8 cellular contexts compared by ENCODE assay signal in the genomic region with DNA sequence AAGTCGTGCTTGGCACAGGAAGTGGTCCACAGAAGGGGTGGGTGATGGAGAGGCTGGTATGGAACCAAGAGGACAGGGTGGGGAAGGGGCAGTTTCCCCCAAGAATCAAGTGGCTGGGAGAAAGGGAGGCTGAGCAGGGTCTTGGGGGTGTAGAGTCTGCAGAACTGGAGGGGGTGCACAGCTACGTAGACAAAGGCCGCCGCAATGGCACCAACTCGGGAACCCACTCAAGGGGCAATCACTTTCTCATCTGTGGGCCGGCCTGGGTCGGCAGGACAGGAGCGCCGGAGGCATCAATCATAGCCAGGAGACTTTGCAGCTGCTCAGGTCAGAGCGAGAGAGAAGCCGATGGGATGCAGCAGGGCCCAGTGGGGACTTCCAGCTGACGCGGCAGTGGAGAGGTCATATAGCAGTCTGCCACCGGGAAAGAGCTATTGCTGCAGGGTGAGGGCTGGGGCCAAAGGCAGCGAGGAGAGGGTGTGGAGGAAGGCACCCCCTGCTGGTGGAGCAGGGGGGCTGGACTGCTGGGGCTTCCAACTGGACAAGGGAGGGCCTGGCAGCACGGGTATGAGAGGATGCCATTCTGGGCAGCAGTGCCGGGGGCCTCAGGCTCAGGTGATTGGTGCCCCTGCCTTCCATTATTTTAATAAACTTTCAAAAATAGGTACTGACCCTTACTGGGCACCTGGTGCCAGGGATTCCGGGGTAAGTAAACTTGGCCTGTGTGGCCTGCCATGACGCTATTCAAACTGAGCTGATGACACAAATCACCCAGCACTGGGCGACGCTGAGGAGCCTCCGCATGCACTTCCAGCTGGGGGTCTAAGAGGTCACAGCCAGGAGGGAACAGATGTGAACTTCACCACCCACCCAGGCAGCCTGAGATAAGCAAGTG. TPM values are rescaled to one million over a fixed set of nuclear protein-coding genes. Genes with fewer than 3 reads are reported as not detected.
DNase-seq lines count a peak whose midpoint lies in the region; ATAC-seq and TF ChIP-seq lines count a peak whose summit lies in the region.

No MANE protein-coding gene starts in this region.

- no peak overlapping the region for H2AFZ ChIP-seq in GM23338

- H3K27me3 ChIP-seq in GM23338 (ENCODE audit: insufficient read depth) (no peaks in the 10 kb centered on the region), SJCRH30 (no peaks in the 10 kb centered on the region), right lobe of liver (no peaks in the 10 kb centered on the region), tibial artery (no peaks in the 10 kb centered on the region)

- TF ChIP-seq CTCF in CD14-positive monocyte (IDR thresholded peaks at IDR 0.05) (peak; percentile 38), GM23338 (conservative IDR thresholded peaks at IDR 0.05; ENCODE audit: low read depth in 2 of 2) (peak; percentile 57 to 84), choroid plexus epithelial cell (conservative IDR thresholded peaks at IDR 0.05; ENCODE audit: low read depth, low read length) (peak; percentile 78), right lobe of liver (IDR thresholded peaks at IDR 0.05) (peak; percentile 76 to 94 (median 91)), tibial artery (IDR thresholded peaks at IDR 0.05) (peak; percentile 77 to 82)

- peak; percentile 80 for ATAC-seq in GM23338
- peak; percentile 85 to 91 (median 89) for ATAC-seq in right lobe of liver
- no peak for ATAC-seq in HG02973 (IDR thresholded peaks at IDR 0.05; ENCODE audit: unreplicated experiment)
- no peak for ATAC-seq in GM21576 (IDR thresholded peaks at IDR 0.05; ENCODE audit: unreplicated experiment)

- no peaks in the 10 kb centered on the region for H3K9me2 ChIP-seq in GM23338 (ENCODE audit: insufficient read depth)

- H3K36me3 Mint-ChIP-seq in CD14-positive monocyte (peaks cover 56 to 80% of the 10 kb centered on the region in 2 donors), GM23338 (ENCODE audit: low read depth) (peaks cover 20% of the 10 kb centered on the region)

- H3F3A ChIP-seq in GM23338 (replicated peaks; ENCODE audit: low read depth) = no peaks in the 10 kb centered on the region

- H3K27ac ChIP-seq in GM23338 (ENCODE audit: low read depth) (no peak overlapping the region), SJCRH30 (peak overlapping the region; percentile 23), right lobe of liver (peak overlapping the region; percentile 55 to 88 (median 84)), tibial artery (peak overlapping the region; percentile 86 to 96)

- peak overlapping the region in 4 of 7 donors; percentile 51 to 80 (median 72) for H3K27ac Mint-ChIP-seq in CD14-positive monocyte
- peak overlapping the region; percentile 76 for H3K27ac Mint-ChIP-seq in GM23338

- H3K9me3 Mint-ChIP-seq in CD14-positive monocyte = peaks cover 1 to 4% (median 4%) of the 10 kb centered on the region in 7 donors
- peaks cover 5% of the 10 kb centered on the region; the same call in 1 of the 3 replicates for H3K9me3 Mint-ChIP-seq in GM23338

- H3K9me3 ChIP-seq in SJCRH30 (replicated peaks) (no peaks in the 10 kb centered on the region), right lobe of liver (no peaks in the 10 kb centered on the region), tibial artery (no peaks in the 10 kb centered on the region)

- H3K4me3 Mint-ChIP-seq in CD14-positive monocyte = peak overlapping the region in 1 of 2 donors; percentile 18
- no peak overlapping the region for H3K4me3 Mint-ChIP-seq in GM23338

- DNase-seq in CD14-positive monocyte (ENCODE audit: low spot score) (no peak), GM23338 (ENCODE audit: low spot score) (peak; percentile 81), SJCRH30 (peak; percentile 84 to 88), choroid plexus epithelial cell (ENCODE audit: low read depth) (peak; percentile 88), right lobe of liver (peak; percentile 82 to 89 (median 89)), tibial artery (peak; percentile 62 to 91)

- H4K20me1 ChIP-seq in GM23338 (replicated peaks; ENCODE audit: insufficient read depth) = no peaks in the 10 kb centered on the region

- H3K4me3 ChIP-seq in GM23338 (no peak overlapping the region), SJCRH30 (no peak overlapping the region), choroid plexus epithelial cell (ENCODE audit: low read depth, low read length) (no peak overlapping the region), right lobe of liver (no peak overlapping the region), tibial artery (no peak overlapping the region)

- 14% methylated on average over 11 of the region's 22 CpGs for WGBS in right lobe of liver (ENCODE audit: insufficient coverage, low coverage, low lambda C conversion rate, missing lambda C conversion rate)

- TF ChIP-seq POLR2A in right lobe of liver (IDR thresholded peaks at IDR 0.05) = peak; percentile 54

- intact Hi-C loops in CD14-positive monocyte (cut with micrococcal nuclease) (no loop called here), right lobe of liver (cut with DNase I) (loop anchor here (5.0 to 10.0 kb wide), 2 partner anchors 54 to 56 kb away; a partner anchor contains a TSS), tibial artery (cut with DNase I; ENCODE audit: low total_unique reads) (loop anchor here (5.0 kb wide), 2 partner anchors 36 to 56 kb away; no protein-coding TSS in a partner anchor)

- peaks cover 17% of the 10 kb centered on the region for H3K4me1 Mint-ChIP-seq in CD14-positive monocyte
- peaks cover 26% of the 10 kb centered on the region for H3K4me1 Mint-ChIP-seq in GM23338

- H3K4me1 ChIP-seq in GM23338 (ENCODE audit: insufficient read depth) = no peaks in the 10 kb centered on the region; the same call in 1 of the 2 replicates
- H3K4me1 ChIP-seq in SJCRH30 = peaks cover 40% of the 10 kb centered on the region
- H3K4me1 ChIP-seq in right lobe of liver = peaks cover 0 to 53% (median 21%) of the 10 kb centered on the region in 4 donors
- peaks cover 6 to 47% (median 41%) of the 10 kb centered on the region in 4 donors for H3K4me1 ChIP-seq in tibial artery

- no peaks in the 10 kb centered on the region for H3K79me2 ChIP-seq in GM23338 (replicated peaks; ENCODE audit: insufficient read depth)

- H3K27me3 Mint-ChIP-seq in CD14-positive monocyte (ENCODE audit: low read depth in 3 of 3) (peaks cover 0 to 3% (median 2%) of the 10 kb centered on the region in 3 donors), GM23338 (ENCODE audit: insufficient read depth, low read depth, poor library complexity) (peaks cover 15% of the 10 kb centered on the region)

- H3K4me2 ChIP-seq in GM23338 = no peak overlapping the region

- H3K36me3 ChIP-seq in GM23338 (ENCODE audit: insufficient read depth) = peaks cover 3% of the 10 kb centered on the region
- H3K36me3 ChIP-seq in SJCRH30 = 0 out of 2 replicates have a peak, but pooled peaks cover 3% of the 10 kb centered on the region
- H3K36me3 ChIP-seq in right lobe of liver = no peaks in the 10 kb centered on the region
- peaks cover 0 to 16% (median 9%) of the 10 kb centered on the region in 3 donors for H3K36me3 ChIP-seq in tibial artery

TF ChIP-seq in GM23338, 12 proteins besides CTCF, POLR2A, EP300 and RAD21:
- TF ChIP-seq CREB1 (CRISPR knock-in tag; IDR thresholded peaks at IDR 0.05; ENCODE audit: low read depth) (no peak), EZH2phosphoT487 (IDR thresholded peaks at IDR 0.05; ENCODE audit: unreplicated experiment) (no peak), ZNF331 (CRISPR knock-in tag; IDR thresholded peaks at IDR 0.05; ENCODE audit: low read depth) (no peak)

RNA-seq across cellular contexts. Expression of a gene that starts 52.5 kb away (rescaled TPM):
- not detected for polyA plus RNA-seq in CD14-positive monocyte
- 16.5 and 19.6 TPM in 2 replicates for total RNA-seq in GM23338 (2014; rRNA removed; shearing (Covaris generic))
- polyA plus RNA-seq in GM23338 (2016; fragmentation: Nextera tagmentation; extraction: Ambion mirVana) = 1.6 and 1.9 TPM in 2 replicates
- 24.6 and 27.4 TPM in 2 replicates for total RNA-seq in SJCRH30 (2014; rRNA removed; shearing (Covaris generic))
- total RNA-seq in right lobe of liver = 100 to 1,000 TPM in 2 of 6 experiments, 10 to 100 TPM in 4; 28.5 to 117 (median 80.2) TPM

Comparison
In these comparisons a context has a peak if more than half of its experiments do, and no peak if none do; other contexts are left out.
1. CTCF ChIP-seq: peak in every context shown above with its lines; median percentile 91 in right lobe of liver; 80 in tibial artery; 78 in choroid plexus epithelial cell; 70 in GM23338; 38 in CD14-positive monocyte.
2. ATAC-seq: peak in GM23338 (single experiment) and right lobe of liver (4 of 4); none in HG02973 (single experiment) and GM21576 (single experiment).
3. intact Hi-C loops: an anchor here in right lobe of liver (5.0 to 10.0 kb wide) and tibial artery (5.0 kb wide); none called in CD14-positive monocyte.